In the genomic region with DNA sequence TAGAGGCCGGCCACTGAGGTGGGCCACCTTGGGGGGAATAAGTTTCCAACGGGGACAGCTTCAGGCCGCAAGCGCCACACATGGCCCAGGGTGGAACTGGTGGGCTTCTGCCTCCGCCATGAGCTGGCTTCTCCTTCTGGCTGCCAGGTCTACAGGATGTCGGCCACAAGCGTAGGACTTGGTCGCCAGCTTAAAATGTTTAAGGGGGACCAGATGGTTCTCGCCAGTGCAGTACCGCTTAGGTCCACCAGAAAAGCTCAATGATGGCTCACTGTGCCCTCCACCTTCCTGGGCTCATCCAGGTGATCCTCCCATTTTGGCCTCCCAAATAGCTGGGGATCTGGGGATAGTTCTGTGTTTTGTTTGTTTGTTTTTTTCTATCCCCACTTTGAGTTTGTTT, we compare ENCODE assay signal across 1 cellular context.
TF ChIP-seq lines count a peak whose summit lies in the region.

No MANE protein-coding gene starts in this region.

TF ChIP-seq in GM23338, 12 proteins besides CTCF, POLR2A, EP300 and RAD21 (continued from another document):
- TF ChIP-seq CREB1 (CRISPR knock-in tag; IDR thresholded peaks at IDR 0.05; ENCODE audit: low read depth) (no peak), NANOG (IDR thresholded peaks at IDR 0.05; ENCODE audit: borderline replicate concordance) (no peak)
TF ChIP-seq in GM23338: peak in this region for 0.
